Comparison of ENCODE assay signal across 1 cellular context in the genomic region with DNA sequence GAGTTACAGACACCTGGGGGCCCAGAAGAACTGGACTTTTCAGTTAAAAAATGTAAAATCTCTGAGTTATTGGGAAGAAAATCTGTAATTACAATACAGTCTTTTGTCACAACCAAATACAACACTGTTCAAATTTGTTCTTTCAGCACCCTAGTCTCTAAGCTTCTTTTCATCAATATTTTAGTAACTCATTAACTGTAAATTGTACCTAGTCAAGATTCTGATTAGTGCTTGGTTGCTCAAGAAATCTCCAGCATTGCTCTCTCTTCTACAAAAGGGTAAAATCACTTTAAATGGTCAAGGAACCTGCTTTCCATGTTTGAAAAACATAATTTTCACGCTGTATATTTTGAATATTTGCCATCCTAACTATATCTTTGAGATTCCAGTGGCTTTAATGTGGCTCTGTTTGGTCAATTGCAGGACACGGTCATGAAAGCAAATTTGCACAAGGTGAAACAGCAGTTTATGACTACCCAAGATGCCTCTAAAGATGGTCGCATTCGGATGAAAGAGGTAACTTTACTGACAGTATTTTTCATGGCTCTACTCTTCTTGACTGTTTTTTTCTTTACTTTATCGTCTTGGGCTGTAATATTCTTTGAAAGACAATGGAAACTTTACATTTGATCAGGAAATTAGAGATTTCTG.
TF ChIP-seq lines count a peak whose summit lies in the region.

No MANE protein-coding gene starts in this region.

TF ChIP-seq in HepG2, 621 proteins besides CTCF, POLR2A, EP300 and RAD21 (continued from another document and continues in another):
- no peak for TF ChIP-seq XBP1 (CRISPR knock-in tag; IDR thresholded peaks at IDR 0.05)
- no peak for TF ChIP-seq MXD4 (CRISPR knock-in tag; IDR thresholded peaks at IDR 0.05)
- no peak for TF ChIP-seq ZNF44 (CRISPR knock-in tag; IDR thresholded peaks at IDR 0.05)
- no peak for TF ChIP-seq ZSCAN25 (CRISPR knock-in tag; IDR thresholded peaks at IDR 0.05)
- no peak for TF ChIP-seq ZNF33A (CRISPR knock-in tag; IDR thresholded peaks at IDR 0.05; ENCODE audit: borderline replicate concordance)
- no peak for TF ChIP-seq GLI4 (CRISPR knock-in tag; IDR thresholded peaks at IDR 0.05; ENCODE audit: borderline replicate concordance)
- no peak for TF ChIP-seq FOXA1 (IDR thresholded peaks at IDR 0.05)
- TF ChIP-seq FOXA1 (CRISPR knock-in tag; IDR thresholded peaks at IDR 0.05): 0 out of 2 replicates have a peak, but pooled peaks have one; percentile 23
- TF ChIP-seq, protein P1, sequence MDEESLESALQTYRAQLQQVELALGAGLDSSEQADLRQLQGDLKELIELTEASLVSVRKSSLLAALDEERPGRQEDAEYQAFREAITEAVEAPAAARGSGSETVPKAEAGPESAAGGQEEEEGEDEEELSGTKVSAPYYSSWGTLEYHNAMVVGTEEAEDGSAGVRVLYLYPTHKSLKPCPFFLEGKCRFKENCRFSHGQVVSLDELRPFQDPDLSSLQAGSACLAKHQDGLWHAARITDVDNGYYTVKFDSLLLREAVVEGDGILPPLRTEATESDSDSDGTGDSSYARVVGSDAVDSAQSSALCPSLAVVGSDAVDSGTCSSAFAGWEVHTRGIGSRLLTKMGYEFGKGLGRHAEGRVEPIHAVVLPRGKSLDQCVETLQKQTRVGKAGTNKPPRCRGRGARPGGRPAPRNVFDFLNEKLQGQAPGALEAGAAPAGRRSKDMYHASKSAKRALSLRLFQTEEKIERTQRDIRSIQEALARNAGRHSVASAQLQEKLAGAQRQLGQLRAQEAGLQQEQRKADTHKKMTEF (CRISPR knock-in tag; IDR thresholded peaks at IDR 0.05): 0 out of 2 replicates have a peak, but pooled peaks have one; percentile 4
- peak; percentile 37; the same call in 1 of the 2 replicates for TF ChIP-seq SIX1 (CRISPR knock-in tag; IDR thresholded peaks at IDR 0.05; ENCODE audit: borderline replicate concordance)
- TF ChIP-seq ZNF235 (CRISPR knock-in tag; IDR thresholded peaks at IDR 0.05; ENCODE audit: borderline replicate concordance): no peak
- no peak for TF ChIP-seq ZNF17 (CRISPR knock-in tag; IDR thresholded peaks at IDR 0.05)
- no peak for TF ChIP-seq ZNF296 (CRISPR knock-in tag; conservative IDR thresholded peaks at IDR 0.05)
- no peak for TF ChIP-seq MLLT10 (CRISPR knock-in tag; IDR thresholded peaks at IDR 0.05)
- no peak for TF ChIP-seq MYNN (CRISPR knock-in tag; IDR thresholded peaks at IDR 0.05; ENCODE audit: low read depth)
- peak; percentile 44 for TF ChIP-seq SOX5 (CRISPR knock-in tag; IDR thresholded peaks at IDR 0.05; ENCODE audit: borderline replicate concordance)
- TF ChIP-seq, protein P2, sequence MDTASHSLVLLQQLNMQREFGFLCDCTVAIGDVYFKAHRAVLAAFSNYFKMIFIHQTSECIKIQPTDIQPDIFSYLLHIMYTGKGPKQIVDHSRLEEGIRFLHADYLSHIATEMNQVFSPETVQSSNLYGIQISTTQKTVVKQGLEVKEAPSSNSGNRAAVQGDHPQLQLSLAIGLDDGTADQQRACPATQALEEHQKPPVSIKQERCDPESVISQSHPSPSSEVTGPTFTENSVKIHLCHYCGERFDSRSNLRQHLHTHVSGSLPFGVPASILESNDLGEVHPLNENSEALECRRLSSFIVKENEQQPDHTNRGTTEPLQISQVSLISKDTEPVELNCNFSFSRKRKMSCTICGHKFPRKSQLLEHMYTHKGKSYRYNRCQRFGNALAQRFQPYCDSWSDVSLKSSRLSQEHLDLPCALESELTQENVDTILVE (CRISPR knock-in tag; IDR thresholded peaks at IDR 0.05): no peak
- no peak for TF ChIP-seq NONO (IDR thresholded peaks at IDR 0.05)
- no peak for TF ChIP-seq NONO (CRISPR knock-in tag; conservative IDR thresholded peaks at IDR 0.05)
- TF ChIP-seq, protein P3, sequence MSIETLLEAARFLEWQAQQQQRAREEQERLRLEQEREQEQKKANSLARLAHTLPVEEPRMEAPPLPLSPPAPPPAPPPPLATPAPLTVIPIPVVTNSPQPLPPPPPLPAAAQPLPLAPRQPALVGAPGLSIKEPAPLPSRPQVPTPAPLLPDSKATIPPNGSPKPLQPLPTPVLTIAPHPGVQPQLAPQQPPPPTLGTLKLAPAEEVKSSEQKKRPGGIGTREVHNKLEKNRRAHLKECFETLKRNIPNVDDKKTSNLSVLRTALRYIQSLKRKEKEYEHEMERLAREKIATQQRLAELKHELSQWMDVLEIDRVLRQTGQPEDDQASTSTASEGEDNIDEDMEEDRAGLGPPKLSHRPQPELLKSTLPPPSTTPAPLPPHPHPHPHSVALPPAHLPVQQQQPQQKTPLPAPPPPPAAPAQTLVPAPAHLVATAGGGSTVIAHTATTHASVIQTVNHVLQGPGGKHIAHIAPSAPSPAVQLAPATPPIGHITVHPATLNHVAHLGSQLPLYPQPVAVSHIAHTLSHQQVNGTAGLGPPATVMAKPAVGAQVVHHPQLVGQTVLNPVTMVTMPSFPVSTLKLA (IDR thresholded peaks at IDR 0.05): no peak
- no peak for TF ChIP-seq IKZF1 (IDR thresholded peaks at IDR 0.05)
- TF ChIP-seq ZNF274 (CRISPR knock-in tag; IDR thresholded peaks at IDR 0.05): no peak
- TF ChIP-seq ADNP (CRISPR knock-in tag; IDR thresholded peaks at IDR 0.05): no peak
- TF ChIP-seq ISL2 (CRISPR knock-in tag; IDR thresholded peaks at IDR 0.05): peak; percentile 56; the same call in 1 of the 2 replicates
- TF ChIP-seq, protein P4, sequence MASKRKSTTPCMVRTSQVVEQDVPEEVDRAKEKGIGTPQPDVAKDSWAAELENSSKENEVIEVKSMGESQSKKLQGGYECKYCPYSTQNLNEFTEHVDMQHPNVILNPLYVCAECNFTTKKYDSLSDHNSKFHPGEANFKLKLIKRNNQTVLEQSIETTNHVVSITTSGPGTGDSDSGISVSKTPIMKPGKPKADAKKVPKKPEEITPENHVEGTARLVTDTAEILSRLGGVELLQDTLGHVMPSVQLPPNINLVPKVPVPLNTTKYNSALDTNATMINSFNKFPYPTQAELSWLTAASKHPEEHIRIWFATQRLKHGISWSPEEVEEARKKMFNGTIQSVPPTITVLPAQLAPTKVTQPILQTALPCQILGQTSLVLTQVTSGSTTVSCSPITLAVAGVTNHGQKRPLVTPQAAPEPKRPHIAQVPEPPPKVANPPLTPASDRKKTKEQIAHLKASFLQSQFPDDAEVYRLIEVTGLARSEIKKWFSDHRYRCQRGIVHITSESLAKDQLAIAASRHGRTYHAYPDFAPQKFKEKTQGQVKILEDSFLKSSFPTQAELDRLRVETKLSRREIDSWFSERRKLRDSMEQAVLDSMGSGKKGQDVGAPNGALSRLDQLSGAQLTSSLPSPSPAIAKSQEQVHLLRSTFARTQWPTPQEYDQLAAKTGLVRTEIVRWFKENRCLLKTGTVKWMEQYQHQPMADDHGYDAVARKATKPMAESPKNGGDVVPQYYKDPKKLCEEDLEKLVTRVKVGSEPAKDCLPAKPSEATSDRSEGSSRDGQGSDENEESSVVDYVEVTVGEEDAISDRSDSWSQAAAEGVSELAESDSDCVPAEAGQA (IDR thresholded peaks at IDR 0.05; ENCODE audit: low read depth): no peak
- TF ChIP-seq, protein P4 (CRISPR knock-in tag; IDR thresholded peaks at IDR 0.05; ENCODE audit: borderline replicate concordance): no peak
- TF ChIP-seq KLF16 (CRISPR knock-in tag; IDR thresholded peaks at IDR 0.05): peak in 1 of 2 experiments; percentile 16; a peak in 1 of 4 replicates
- TF ChIP-seq CCDC6 (CRISPR knock-in tag; IDR thresholded peaks at IDR 0.05): no peak
- TF ChIP-seq SOX6 (IDR thresholded peaks at IDR 0.05): no peak
- TF ChIP-seq SOX6 (CRISPR knock-in tag; IDR thresholded peaks at IDR 0.05): peak; percentile 81
- TF ChIP-seq SALL1 (CRISPR knock-in tag; IDR thresholded peaks at IDR 0.05): no peak
- TF ChIP-seq, protein P5, sequence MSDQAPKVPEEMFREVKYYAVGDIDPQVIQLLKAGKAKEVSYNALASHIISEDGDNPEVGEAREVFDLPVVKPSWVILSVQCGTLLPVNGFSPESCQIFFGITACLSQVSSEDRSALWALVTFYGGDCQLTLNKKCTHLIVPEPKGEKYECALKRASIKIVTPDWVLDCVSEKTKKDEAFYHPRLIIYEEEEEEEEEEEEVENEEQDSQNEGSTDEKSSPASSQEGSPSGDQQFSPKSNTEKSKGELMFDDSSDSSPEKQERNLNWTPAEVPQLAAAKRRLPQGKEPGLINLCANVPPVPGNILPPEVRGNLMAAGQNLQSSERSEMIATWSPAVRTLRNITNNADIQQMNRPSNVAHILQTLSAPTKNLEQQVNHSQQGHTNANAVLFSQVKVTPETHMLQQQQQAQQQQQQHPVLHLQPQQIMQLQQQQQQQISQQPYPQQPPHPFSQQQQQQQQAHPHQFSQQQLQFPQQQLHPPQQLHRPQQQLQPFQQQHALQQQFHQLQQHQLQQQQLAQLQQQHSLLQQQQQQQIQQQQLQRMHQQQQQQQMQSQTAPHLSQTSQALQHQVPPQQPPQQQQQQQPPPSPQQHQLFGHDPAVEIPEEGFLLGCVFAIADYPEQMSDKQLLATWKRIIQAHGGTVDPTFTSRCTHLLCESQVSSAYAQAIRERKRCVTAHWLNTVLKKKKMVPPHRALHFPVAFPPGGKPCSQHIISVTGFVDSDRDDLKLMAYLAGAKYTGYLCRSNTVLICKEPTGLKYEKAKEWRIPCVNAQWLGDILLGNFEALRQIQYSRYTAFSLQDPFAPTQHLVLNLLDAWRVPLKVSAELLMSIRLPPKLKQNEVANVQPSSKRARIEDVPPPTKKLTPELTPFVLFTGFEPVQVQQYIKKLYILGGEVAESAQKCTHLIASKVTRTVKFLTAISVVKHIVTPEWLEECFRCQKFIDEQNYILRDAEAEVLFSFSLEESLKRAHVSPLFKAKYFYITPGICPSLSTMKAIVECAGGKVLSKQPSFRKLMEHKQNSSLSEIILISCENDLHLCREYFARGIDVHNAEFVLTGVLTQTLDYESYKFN (CRISPR knock-in tag; conservative IDR thresholded peaks at IDR 0.05): peak; percentile 62; the same call in 1 of the 2 replicates
- TF ChIP-seq, protein P6, sequence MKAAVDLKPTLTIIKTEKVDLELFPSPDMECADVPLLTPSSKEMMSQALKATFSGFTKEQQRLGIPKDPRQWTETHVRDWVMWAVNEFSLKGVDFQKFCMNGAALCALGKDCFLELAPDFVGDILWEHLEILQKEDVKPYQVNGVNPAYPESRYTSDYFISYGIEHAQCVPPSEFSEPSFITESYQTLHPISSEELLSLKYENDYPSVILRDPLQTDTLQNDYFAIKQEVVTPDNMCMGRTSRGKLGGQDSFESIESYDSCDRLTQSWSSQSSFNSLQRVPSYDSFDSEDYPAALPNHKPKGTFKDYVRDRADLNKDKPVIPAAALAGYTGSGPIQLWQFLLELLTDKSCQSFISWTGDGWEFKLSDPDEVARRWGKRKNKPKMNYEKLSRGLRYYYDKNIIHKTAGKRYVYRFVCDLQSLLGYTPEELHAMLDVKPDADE (CRISPR knock-in tag; IDR thresholded peaks at IDR 0.05): no peak
- TF ChIP-seq TBX3 (IDR thresholded peaks at IDR 0.05; ENCODE audit: borderline replicate concordance): no peak
- peak; percentile 47; the same call in 1 of the 2 replicates for TF ChIP-seq NR2F6 (IDR thresholded peaks at IDR 0.05)
- no peak for TF ChIP-seq NR2F6 (CRISPR knock-in tag; IDR thresholded peaks at IDR 0.05)
- peak; percentile 54; the same call in 1 of the 2 replicates for TF ChIP-seq BCL6 (CRISPR knock-in tag; IDR thresholded peaks at IDR 0.05)
- TF ChIP-seq HCFC1 (IDR thresholded peaks at IDR 0.05; ENCODE audit: low read depth, low read length): no peak
- no peak for TF ChIP-seq ATM (IDR thresholded peaks at IDR 0.05; ENCODE audit: borderline replicate concordance)
- no peak for TF ChIP-seq ZNF317 (CRISPR knock-in tag; IDR thresholded peaks at IDR 0.05)
- TF ChIP-seq PAX8 (CRISPR knock-in tag; IDR thresholded peaks at IDR 0.05; ENCODE audit: borderline replicate concordance): no peak
- peak; percentile 86 for TF ChIP-seq GATAD2A (CRISPR knock-in tag; IDR thresholded peaks at IDR 0.05)
- TF ChIP-seq, protein P7, sequence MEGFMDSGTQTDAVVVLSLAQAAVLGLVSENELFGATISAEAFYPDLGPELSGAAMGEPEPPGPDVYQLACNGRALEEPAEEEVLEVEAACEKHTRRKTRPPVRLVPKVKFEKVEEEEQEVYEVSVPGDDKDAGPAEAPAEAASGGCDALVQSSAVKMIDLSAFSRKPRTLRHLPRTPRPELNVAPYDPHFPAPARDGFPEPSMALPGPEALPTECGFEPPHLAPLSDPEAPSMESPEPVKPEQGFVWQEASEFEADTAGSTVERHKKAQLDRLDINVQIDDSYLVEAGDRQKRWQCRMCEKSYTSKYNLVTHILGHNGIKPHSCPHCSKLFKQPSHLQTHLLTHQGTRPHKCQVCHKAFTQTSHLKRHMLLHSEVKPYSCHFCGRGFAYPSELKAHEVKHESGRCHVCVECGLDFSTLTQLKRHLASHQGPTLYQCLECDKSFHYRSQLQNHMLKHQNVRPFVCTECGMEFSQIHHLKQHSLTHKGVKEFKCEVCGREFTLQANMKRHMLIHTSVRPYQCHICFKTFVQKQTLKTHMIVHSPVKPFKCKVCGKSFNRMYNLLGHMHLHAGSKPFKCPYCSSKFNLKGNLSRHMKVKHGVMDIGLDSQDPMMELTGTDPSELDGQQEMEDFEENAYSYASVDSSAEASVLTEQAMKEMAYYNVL (CRISPR knock-in tag; IDR thresholded peaks at IDR 0.05; ENCODE audit: borderline replicate concordance): no peak
- TF ChIP-seq, protein P8, sequence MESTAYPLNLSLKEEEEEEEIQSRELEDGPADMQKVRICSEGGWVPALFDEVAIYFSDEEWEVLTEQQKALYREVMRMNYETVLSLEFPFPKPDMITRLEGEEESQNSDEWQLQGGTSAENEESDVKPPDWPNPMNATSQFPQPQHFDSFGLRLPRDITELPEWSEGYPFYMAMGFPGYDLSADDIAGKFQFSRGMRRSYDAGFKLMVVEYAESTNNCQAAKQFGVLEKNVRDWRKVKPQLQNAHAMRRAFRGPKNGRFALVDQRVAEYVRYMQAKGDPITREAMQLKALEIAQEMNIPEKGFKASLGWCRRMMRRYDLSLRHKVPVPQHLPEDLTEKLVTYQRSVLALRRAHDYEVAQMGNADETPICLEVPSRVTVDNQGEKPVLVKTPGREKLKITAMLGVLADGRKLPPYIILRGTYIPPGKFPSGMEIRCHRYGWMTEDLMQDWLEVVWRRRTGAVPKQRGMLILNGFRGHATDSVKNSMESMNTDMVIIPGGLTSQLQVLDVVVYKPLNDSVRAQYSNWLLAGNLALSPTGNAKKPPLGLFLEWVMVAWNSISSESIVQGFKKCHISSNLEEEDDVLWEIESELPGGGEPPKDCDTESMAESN (CRISPR knock-in tag; conservative IDR thresholded peaks at IDR 0.05): no peak
